11 cellular contexts compared by ENCODE assay signal in the genomic region with DNA sequence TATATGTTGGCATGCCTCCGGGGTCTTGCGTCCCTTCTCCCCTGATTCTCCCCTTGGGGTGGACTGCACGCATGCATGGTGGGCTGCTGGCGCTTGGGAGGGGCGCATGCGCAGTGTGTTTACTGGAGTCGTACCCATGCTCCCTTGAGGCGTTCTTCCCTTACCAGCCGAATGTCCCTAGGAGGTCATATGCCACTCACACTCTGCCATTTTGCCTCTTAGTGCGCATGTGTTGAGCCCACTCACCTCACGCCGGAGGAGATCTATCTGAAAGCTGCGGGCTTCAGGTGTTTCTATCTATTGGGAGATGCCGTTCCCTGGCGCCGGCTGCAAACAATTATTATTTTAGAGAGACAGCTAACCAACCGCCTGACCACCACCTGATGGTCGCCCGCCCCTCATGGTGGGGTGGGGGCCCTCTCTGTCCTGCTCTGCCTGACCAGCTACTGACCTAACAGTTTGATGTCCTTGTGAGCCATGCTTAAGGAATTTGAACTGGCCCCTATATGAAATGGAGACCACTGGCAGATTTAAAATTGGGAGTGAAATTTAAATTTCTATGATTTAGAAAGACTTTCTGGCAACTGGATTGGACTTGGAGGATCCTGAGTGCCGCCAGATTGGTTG.
DNase-seq lines count a peak whose midpoint lies in the region; ATAC-seq and TF ChIP-seq lines count a peak whose summit lies in the region.
"Had no signal": no experiment of that assay in that cellular context is flagged by ENCODE, and none has a peak within 500 bp of the region (broad histone marks: within the 10 kb centered on the region; RNA-seq: fewer than 3 reads in every experiment).

No MANE protein-coding gene starts in this region.

- H3K27ac Mint-ChIP-seq in activated naive CD4-positive, alpha-beta T cell treated with anti-CD3 and anti-CD28 coated beads, Interleukin-2, amount 50 U/mL, for 72 hours: no peak overlapping the region
- H3K27ac Mint-ChIP-seq: mesothelial cell of epicardium had no signal

- no peaks in the 10 kb centered on the region for H4K20me1 ChIP-seq in osteoblast (ENCODE audit: insufficient read depth, low read length)

- peak; percentile 11 to 24 for ATAC-seq in activated naive CD4-positive, alpha-beta T cell treated with anti-CD3 and anti-CD28 coated beads, Interleukin-2, amount 50 U/mL, for 72 hours
- ATAC-seq in HG02623 (IDR thresholded peaks at IDR 0.05; ENCODE audit: unreplicated experiment): peak; percentile 4
- no peak for ATAC-seq in GM21619 (IDR thresholded peaks at IDR 0.05; ENCODE audit: unreplicated experiment)

- TF ChIP-seq CTCF in WERI-Rb-1 (IDR thresholded peaks at IDR 0.05; ENCODE audit: low read depth, low read length) (no peak), osteoblast (IDR thresholded peaks at IDR 0.05; ENCODE audit: extremely low read depth, low read depth, low read length) (no peak)

- H3K4me1 ChIP-seq in osteoblast (ENCODE audit: insufficient read depth, low read length): no peaks in the 10 kb centered on the region

- no peaks in the 10 kb centered on the region for H3K79me2 ChIP-seq in osteoblast (ENCODE audit: insufficient read depth, low read length)

- H2AFZ ChIP-seq in osteoblast (ENCODE audit: low read length): no peak overlapping the region

- DNase-seq in activated naive CD4-positive, alpha-beta T cell treated with anti-CD3 and anti-CD28 coated beads, Interleukin-2, amount 50 U/mL, for 72 hours (ENCODE audit: low spot score in 2 of 2): no peak
- DNase-seq in activated naive CD4-positive, alpha-beta T cell (lab: John Stamatoyannopoulos, UW): no peak
- DNase-seq in WERI-Rb-1 (no peak), osteoblast (ENCODE audit: insufficient read length, low spot score, missing footprints) (no peak), HT-29 (ENCODE audit: low spot score) (no peak), cerebellar cortex (ENCODE audit: low spot score) (no peak)

- H3K36me3 Mint-ChIP-seq in activated naive CD4-positive, alpha-beta T cell treated with anti-CD3 and anti-CD28 coated beads, Interleukin-2, amount 50 U/mL, for 72 hours: no peaks in the 10 kb centered on the region
- H3K36me3 Mint-ChIP-seq: mesothelial cell of epicardium had no signal

- peak overlapping the region; percentile 68 for H3K4me2 ChIP-seq in osteoblast (ENCODE audit: insufficient read depth, low read length)

- H3K9me3 Mint-ChIP-seq in activated naive CD4-positive, alpha-beta T cell treated with anti-CD3 and anti-CD28 coated beads, Interleukin-2, amount 50 U/mL, for 72 hours: no peaks in the 10 kb centered on the region
- H3K9me3 Mint-ChIP-seq: mesothelial cell of epicardium had no signal

- H3K36me3 ChIP-seq in WERI-Rb-1 (no peaks in the 10 kb centered on the region), osteoblast (ENCODE audit: insufficient read depth, low read length) (no peaks in the 10 kb centered on the region)
- H3K36me3 ChIP-seq: pancreas, transverse colon had no signal

- no peaks in the 10 kb centered on the region for H3K27me3 ChIP-seq in WERI-Rb-1 (ENCODE audit: insufficient read depth, low read depth, severe bottlenecking)
- H3K27me3 ChIP-seq in osteoblast (ENCODE audit: insufficient read depth, low read length): no peaks in the 10 kb centered on the region
- H3K27me3 ChIP-seq: pancreas, transverse colon had no signal

- H3K4me3 ChIP-seq in WERI-Rb-1 (ENCODE audit: low read depth, low read length): no peak overlapping the region
- no peak overlapping the region for H3K4me3 ChIP-seq in osteoblast (ENCODE audit: insufficient read depth, low read length)

- H3K9me3 ChIP-seq in WERI-Rb-1 (ENCODE audit: severe bottlenecking): no peaks in the 10 kb centered on the region
- H3K9me3 ChIP-seq in osteoblast (ENCODE audit: low read depth, low read length): no peaks in the 10 kb centered on the region
- H3K9me3 ChIP-seq: pancreas, transverse colon had no signal

- H3K27ac ChIP-seq in WERI-Rb-1 (peak overlapping the region; percentile 65), osteoblast (ENCODE audit: low read depth, low read length) (no peak overlapping the region)
- H3K27ac ChIP-seq: pancreas, transverse colon had no signal
